ENCODE assay signal across 16 cellular contexts in the genomic region with DNA sequence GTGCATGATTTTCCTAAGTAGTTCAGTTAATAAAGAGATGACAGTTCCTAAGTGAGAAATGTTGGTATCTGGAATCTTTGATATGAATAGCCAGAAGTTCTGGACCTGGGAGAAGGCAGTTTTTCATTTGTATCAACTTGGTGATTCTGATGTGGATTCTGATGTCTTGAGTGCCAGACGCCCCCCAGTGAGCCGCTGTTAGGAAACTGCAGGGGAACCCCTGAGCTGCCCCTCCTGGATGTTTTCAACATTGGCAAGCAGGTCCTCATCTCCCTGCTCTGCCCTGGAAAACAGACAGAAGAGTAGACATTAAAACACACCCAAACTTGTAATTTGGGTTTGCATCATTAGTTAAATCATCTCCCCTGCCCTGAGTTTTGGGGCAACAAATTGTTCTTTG. TPM values are rescaled to one million over a fixed set of nuclear protein-coding genes. Genes with fewer than 3 reads are reported as not detected.
DNase-seq lines count a peak whose midpoint lies in the region; ATAC-seq and TF ChIP-seq lines count a peak whose summit lies in the region.
"Had no signal": no experiment of that assay in that cellular context is flagged by ENCODE, and none has a peak within 500 bp of the region (broad histone marks: within the 10 kb centered on the region; RNA-seq: fewer than 3 reads in every experiment).

No MANE protein-coding gene starts in this region.

- no peaks in the 10 kb centered on the region for H3K9me3 ChIP-seq in heart left ventricle
- no peaks in the 10 kb centered on the region for H3K9me3 ChIP-seq in esophagus squamous epithelium
- H3K9me3 ChIP-seq in mucosa of rectum (ENCODE audit: control insufficient read depth in 2 of 2, low read length in 2 of 2) = no peaks in the 10 kb centered on the region
- no peaks in the 10 kb centered on the region for H3K9me3 ChIP-seq in upper lobe of right lung

- TF ChIP-seq POLR2A in heart left ventricle (IDR thresholded peaks at IDR 0.05) = no peak
- TF ChIP-seq POLR2A in esophagus squamous epithelium (IDR thresholded peaks at IDR 0.05) = no peak

- H3K27ac ChIP-seq in heart left ventricle (peak overlapping the region in 9 of 12 donors; percentile 21 to 96 (median 38)), esophagus squamous epithelium (peak overlapping the region; percentile 72 to 100 (median 100)), mucosa of rectum (ENCODE audit: low read depth in 2 of 2, low read length in 2 of 2) (peak overlapping the region; percentile 57 to 79), upper lobe of right lung (peak overlapping the region; percentile 97)
- H3K27ac ChIP-seq: C4-2B, cardiac muscle cell had no signal

- TF ChIP-seq CTCF in heart left ventricle (IDR thresholded peaks at IDR 0.05) = no peak
- TF ChIP-seq CTCF in esophagus squamous epithelium (IDR thresholded peaks at IDR 0.05) = no peak
- TF ChIP-seq CTCF in upper lobe of right lung (IDR thresholded peaks at IDR 0.05) = no peak

- H3K4me3 ChIP-seq in heart left ventricle (no peak overlapping the region), esophagus squamous epithelium (no peak overlapping the region), mucosa of rectum (ENCODE audit: low read length in 2 of 2) (peak overlapping the region; percentile 15 to 37), upper lobe of right lung (peak overlapping the region; percentile 28)
- H3K4me3 ChIP-seq: cardiac muscle cell had no signal

- H3K36me3 ChIP-seq in heart left ventricle = peaks cover 0 to 88% (median 84%) of the 10 kb centered on the region in 9 donors
- H3K36me3 ChIP-seq in esophagus squamous epithelium = peaks cover 25 to 83% (median 36%) of the 10 kb centered on the region in 3 donors
- peaks cover 46 to 73% of the 10 kb centered on the region in 2 donors for H3K36me3 ChIP-seq in mucosa of rectum (ENCODE audit: control insufficient read depth in 2 of 2, insufficient read depth in 2 of 2, low read length in 2 of 2)
- H3K36me3 ChIP-seq in upper lobe of right lung = peaks cover 84% of the 10 kb centered on the region

- DNase-seq in heart left ventricle (no peak), cardiac septum (ENCODE audit: low spot score) (no peak), esophagus squamous epithelium (lab: John Stamatoyannopoulos, UW) (no peak), upper lobe of right lung (no peak), anterior cingulate cortex (lab: John Stamatoyannopoulos, UW) (no peak), GM19240 (ENCODE audit: insufficient read length, low spot score) (no peak)
- DNase-seq: activated CD4-positive, alpha-beta T cell treated with anti-CD3 and anti-CD28 coated beads, Interleukin-2, amount 50 U/mL, for 48 hours; activated naive CD8-positive, alpha-beta T cell treated with anti-CD3 and anti-CD28 coated beads, Interleukin-2, amount 10 ng/mL, durations not matched to agents 7 days and 5 days; activated T-cell treated with anti-CD3 and anti-CD28 coated beads, Interleukin-2, amount 50 U/mL, for 48 hours; naive thymus-derived CD8-positive, alpha-beta T cell; NCI-H524 had no signal

- no peak for ATAC-seq in heart left ventricle
- ATAC-seq in upper lobe of right lung = no peak
- ATAC-seq in GM18907 (IDR thresholded peaks at IDR 0.05; ENCODE audit: unreplicated experiment) = no peak
- ATAC-seq: naive thymus-derived CD8-positive, alpha-beta T cell; SK-N-SH treated with all-trans-retinoic acid at 6 μM for 48 hours had no signal

- intact Hi-C loops in heart left ventricle (cut with DNase I) = loop anchor here in 2 of 10 donors (5.0 kb wide), 2 partner anchors 174 to 189 kb away; no protein-coding TSS in a partner anchor
- intact Hi-C loops in cardiac septum (cut with DNase I) = no loop called here
- intact Hi-C loops in esophagus squamous epithelium (cut with DNase I) = no loop called here
- intact Hi-C loops in upper lobe of right lung (cut with DNase I) = loop anchor here (10.0 kb wide), 3 partner anchors 78 to 312 kb away; no protein-coding TSS in a partner anchor

- H3K27me3 ChIP-seq in heart left ventricle = no peaks in the 10 kb centered on the region
- H3K27me3 ChIP-seq in esophagus squamous epithelium = no peaks in the 10 kb centered on the region
- H3K27me3 ChIP-seq in mucosa of rectum (ENCODE audit: control insufficient read depth in 2 of 2, insufficient read depth in 2 of 2, low read length in 2 of 2) = no peaks in the 10 kb centered on the region
- no peaks in the 10 kb centered on the region for H3K27me3 ChIP-seq in upper lobe of right lung
- H3K27me3 ChIP-seq: cardiac muscle cell had no signal

- H3K4me1 ChIP-seq in heart left ventricle (peaks cover 0 to 74% (median 34%) of the 10 kb centered on the region in 12 donors), esophagus squamous epithelium (peaks cover 13 to 95% (median 44%) of the 10 kb centered on the region in 3 donors), mucosa of rectum (ENCODE audit: control insufficient read depth in 2 of 2, insufficient read depth in 2 of 2, low read length in 2 of 2) (peaks cover 43 to 65% of the 10 kb centered on the region in 2 donors), upper lobe of right lung (peaks cover 63% of the 10 kb centered on the region)

- peak overlapping the region; percentile 36 to 56 for H3K9ac ChIP-seq in mucosa of rectum (ENCODE audit: low read depth in 1 of 2, low read length in 2 of 2)

- 38 to 56% (median 45%) methylated on average over 2 of the region's 2 CpGs for WGBS in heart left ventricle, 4 donors
- 59 to 72% methylated on average over 2 of the region's 2 CpGs for WGBS in esophagus squamous epithelium, 2 donors

RNA-seq across cellular contexts. Expression of a gene that starts 7.4 kb away (rescaled TPM):
- total RNA-seq in heart left ventricle (10 to 100 TPM; 27.9 to 92.7 (median 45.1) TPM), cardiac septum (36.4 TPM), esophagus squamous epithelium (100 to 1,000 TPM in 1 of 4 donors, 10 to 100 TPM in 3; 67.5 to 118 (median 78.8) TPM), upper lobe of right lung (195 TPM)
- polyA plus RNA-seq in heart left ventricle = 10 to 100 TPM; 19.0 to 35.7 TPM

Comparison
In these comparisons a context has a peak if more than half of its experiments do, and no peak if none do; other contexts are left out.
1. H3K27ac ChIP-seq: peak in every context shown above with its lines; median percentile 100 in esophagus squamous epithelium; 97 in upper lobe of right lung; 68 in mucosa of rectum; 38 in heart left ventricle.
2. H3K4me3 ChIP-seq: peak in mucosa of rectum (2 of 2) and upper lobe of right lung (single experiment); none in heart left ventricle (0 of 12) and esophagus squamous epithelium (0 of 4).